19 cellular contexts compared by ENCODE assay signal in the genomic region with DNA sequence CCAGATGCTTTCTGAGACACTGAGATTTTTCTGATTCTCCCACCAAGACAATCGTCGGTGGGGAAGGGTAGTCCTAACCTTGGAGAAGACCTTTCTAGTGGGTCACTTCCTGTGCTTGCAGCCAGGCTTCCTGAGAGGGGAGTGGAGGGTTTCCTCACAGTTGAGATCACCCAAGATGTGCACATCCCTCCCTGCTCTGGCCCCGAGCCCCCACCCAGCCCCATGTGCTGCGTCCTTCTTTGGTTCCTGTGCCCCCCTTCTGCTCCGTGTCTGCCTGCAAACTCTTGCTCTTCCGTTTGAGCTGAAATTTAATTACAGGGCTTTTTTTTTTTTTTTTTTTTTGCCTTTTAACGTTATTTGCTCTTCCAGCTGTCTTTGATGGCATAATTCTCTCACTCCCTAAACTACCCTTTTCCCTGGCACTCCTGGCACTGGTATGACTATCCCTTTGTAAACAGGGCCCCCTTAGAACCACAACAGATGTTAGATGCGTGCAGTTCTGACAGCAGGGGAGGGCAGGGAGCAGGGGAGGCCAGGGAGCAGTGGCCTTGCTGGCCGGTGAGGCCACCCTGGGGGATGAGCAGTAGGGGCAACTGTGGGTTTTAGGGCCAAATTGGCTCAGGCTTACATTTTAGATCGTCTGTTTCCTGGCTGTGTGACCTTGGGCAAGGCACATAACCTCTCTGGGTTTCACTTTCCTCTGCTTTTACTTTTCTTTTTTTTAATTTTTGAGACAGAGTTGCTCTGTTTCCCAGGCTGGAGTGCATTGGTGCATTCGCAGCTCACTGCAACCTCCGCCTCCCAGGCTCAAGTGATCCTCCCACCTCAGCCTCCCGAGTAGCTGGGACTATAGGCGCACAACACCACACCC.
A peak's percentile ranks its signal among the peaks of the same experiment; 100 is the strongest.
DNase-seq lines count a peak whose midpoint lies in the region; ATAC-seq and TF ChIP-seq lines count a peak whose summit lies in the region.
"Had no signal": no experiment of that assay in that cellular context is flagged by ENCODE, and none has a peak within 500 bp of the region (broad histone marks: within the 10 kb centered on the region; RNA-seq: fewer than 3 reads in every experiment).

No MANE protein-coding gene starts in this region.

- H3F3A ChIP-seq in Loucy (ENCODE audit: low read depth) (peaks cover 14% of the 10 kb centered on the region; the same call in 1 of the 2 replicates), GM23338 (replicated peaks; ENCODE audit: low read depth) (no peaks in the 10 kb centered on the region)

- TF ChIP-seq CTCF in Loucy (conservative IDR thresholded peaks at IDR 0.05; ENCODE audit: low read length) (no peak), GM23338 (conservative IDR thresholded peaks at IDR 0.05; ENCODE audit: low read depth in 2 of 2) (no peak)

- H3K36me3 ChIP-seq in Loucy (ENCODE audit: insufficient read depth, low read length) (no peaks in the 10 kb centered on the region), GM23338 (ENCODE audit: insufficient read depth) (no peaks in the 10 kb centered on the region)
- H3K36me3 ChIP-seq: gastrocnemius medialis, lower lobe of right lung, transverse colon had no signal

- no peak overlapping the region for H3K27ac Mint-ChIP-seq in GM23338
- H3K27ac Mint-ChIP-seq: stimulated activated naive CD8-positive, alpha-beta T cell treated with anti-CD3 and anti-CD28 coated beads, Interleukin-15, amount 100 ng/mL, for 72 hours had no signal

- H3K36me3 Mint-ChIP-seq in GM23338 (ENCODE audit: low read depth), result no peaks in the 10 kb centered on the region

- H3K4me3 ChIP-seq in Loucy (ENCODE audit: low read length, poor library complexity, severe bottlenecking), result peak overlapping the region; percentile 59
- H3K4me3 ChIP-seq in GM23338, result no peak overlapping the region
- H3K4me3 ChIP-seq: gastrocnemius medialis, lower lobe of right lung, smooth muscle cell, transverse colon had no signal

- H3K79me2 ChIP-seq in Loucy (ENCODE audit: insufficient read depth, low read length) (no peaks in the 10 kb centered on the region), GM23338 (replicated peaks; ENCODE audit: insufficient read depth) (no peaks in the 10 kb centered on the region)

- peaks cover 7% of the 10 kb centered on the region for H3K27me3 Mint-ChIP-seq in GM23338 (ENCODE audit: insufficient read depth, low read depth, poor library complexity)
- H3K27me3 Mint-ChIP-seq: stimulated activated naive CD8-positive, alpha-beta T cell treated with anti-CD3 and anti-CD28 coated beads, Interleukin-15, amount 100 ng/mL, for 72 hours had no signal

- H3K27me3 ChIP-seq in Loucy (ENCODE audit: insufficient read depth, low read length, poor library complexity, severe bottlenecking), result no peaks in the 10 kb centered on the region
- H3K27me3 ChIP-seq in GM23338 (ENCODE audit: insufficient read depth), result no peaks in the 10 kb centered on the region
- H3K27me3 ChIP-seq: gastrocnemius medialis, transverse colon had no signal

- H3K9me3 ChIP-seq in Loucy (ENCODE audit: insufficient read depth, low read depth, low read length), result no peaks in the 10 kb centered on the region
- H3K9me3 ChIP-seq: gastrocnemius medialis, lower lobe of right lung, transverse colon had no signal

- H3K9me2 ChIP-seq in Loucy (replicated peaks; ENCODE audit: low read depth, low read length) (no peaks in the 10 kb centered on the region), GM23338 (ENCODE audit: insufficient read depth) (no peaks in the 10 kb centered on the region)

- H3K9ac ChIP-seq in Loucy (ENCODE audit: low read depth, low read length, poor library complexity, severe bottlenecking), result peak overlapping the region; percentile 47

- peaks cover 17% of the 10 kb centered on the region for H3K4me1 Mint-ChIP-seq in GM23338

- H3K4me2 ChIP-seq in Loucy (ENCODE audit: low read depth, low read length, poor library complexity, severe bottlenecking) (peak overlapping the region; percentile 79), GM23338 (no peak overlapping the region)
- H3K4me2 ChIP-seq: smooth muscle cell had no signal

- DNase-seq in GF-D8 (lab: John Stamatoyannopoulos, UW), result peak; percentile 12
- peak; percentile 43 for DNase-seq in SK-N-DZ (ENCODE audit: low spot score)
- DNase-seq in left kidney (ENCODE audit: low read depth, low spot score), result peak; percentile 60
- no peak for DNase-seq in GM23338 (ENCODE audit: low spot score)
- DNase-seq in activated effector memory CD4-positive, alpha-beta T cell treated with anti-CD3 and anti-CD28 coated beads, Interleukin-2, amount 50 U/mL, for 16 hours, result no peak
- DNase-seq: activated CD4-positive, alpha-beta T cell treated with anti-CD3 and anti-CD28 coated beads, Interleukin-2, amount 50 U/mL, for 48 hours; amygdala; gastrocnemius medialis; HCEC 1CT; lower lobe of right lung; NCI-H510A treated with DMSO at 0.1 percent for 48 hours; nucleus accumbens; stimulated activated CD4-positive, alpha-beta T cell treated with anti-CD3 and anti-CD28 coated beads, Interleukin-4, amount 100 ng/mL, for 24 hours; stimulated activated naive CD8-positive, alpha-beta T cell treated with anti-CD3 and anti-CD28 coated beads, Interleukin-15, amount 100 ng/mL, for 72 hours; T-helper 2 cell; transverse colon had no signal

- no peaks in the 10 kb centered on the region for H3K9me3 Mint-ChIP-seq in GM23338
- H3K9me3 Mint-ChIP-seq: stimulated activated naive CD8-positive, alpha-beta T cell treated with anti-CD3 and anti-CD28 coated beads, Interleukin-15, amount 100 ng/mL, for 72 hours had no signal

- H3K4me3 Mint-ChIP-seq in GM23338, result no peak overlapping the region

- no peaks in the 10 kb centered on the region for H4K20me1 ChIP-seq in Loucy (ENCODE audit: insufficient read depth, low read length, poor library complexity, severe bottlenecking)
- H4K20me1 ChIP-seq in GM23338 (replicated peaks; ENCODE audit: insufficient read depth), result no peaks in the 10 kb centered on the region

- peak overlapping the region; percentile 25; the same call in 1 of the 2 replicates for H2AFZ ChIP-seq in Loucy (ENCODE audit: low read length)
- no peak overlapping the region for H2AFZ ChIP-seq in GM23338

- H3K27ac ChIP-seq in GM23338 (ENCODE audit: low read depth), result no peak overlapping the region
- H3K27ac ChIP-seq: gastrocnemius medialis, lower lobe of right lung, transverse colon had no signal

- H3K4me1 ChIP-seq in Loucy (ENCODE audit: insufficient read depth, low read length, poor library complexity, severe bottlenecking), result peaks cover 23% of the 10 kb centered on the region
- H3K4me1 ChIP-seq in GM23338 (ENCODE audit: insufficient read depth), result 0 out of 2 replicates have a peak, but pooled peaks cover 4% of the 10 kb centered on the region
- H3K4me1 ChIP-seq: gastrocnemius medialis, lower lobe of right lung, transverse colon had no signal

- ATAC-seq in GM23338 (no peak), HG03039 (IDR thresholded peaks at IDR 0.05; ENCODE audit: unreplicated experiment) (no peak)
- ATAC-seq: gastrocnemius medialis; lower lobe of right lung; stimulated activated naive CD8-positive, alpha-beta T cell treated with anti-CD3 and anti-CD28 coated beads, Interleukin-15, amount 100 ng/mL, for 72 hours had no signal

TF ChIP-seq in GM23338, 12 proteins besides CTCF, POLR2A, EP300 and RAD21:
- TF ChIP-seq, protein P1, sequence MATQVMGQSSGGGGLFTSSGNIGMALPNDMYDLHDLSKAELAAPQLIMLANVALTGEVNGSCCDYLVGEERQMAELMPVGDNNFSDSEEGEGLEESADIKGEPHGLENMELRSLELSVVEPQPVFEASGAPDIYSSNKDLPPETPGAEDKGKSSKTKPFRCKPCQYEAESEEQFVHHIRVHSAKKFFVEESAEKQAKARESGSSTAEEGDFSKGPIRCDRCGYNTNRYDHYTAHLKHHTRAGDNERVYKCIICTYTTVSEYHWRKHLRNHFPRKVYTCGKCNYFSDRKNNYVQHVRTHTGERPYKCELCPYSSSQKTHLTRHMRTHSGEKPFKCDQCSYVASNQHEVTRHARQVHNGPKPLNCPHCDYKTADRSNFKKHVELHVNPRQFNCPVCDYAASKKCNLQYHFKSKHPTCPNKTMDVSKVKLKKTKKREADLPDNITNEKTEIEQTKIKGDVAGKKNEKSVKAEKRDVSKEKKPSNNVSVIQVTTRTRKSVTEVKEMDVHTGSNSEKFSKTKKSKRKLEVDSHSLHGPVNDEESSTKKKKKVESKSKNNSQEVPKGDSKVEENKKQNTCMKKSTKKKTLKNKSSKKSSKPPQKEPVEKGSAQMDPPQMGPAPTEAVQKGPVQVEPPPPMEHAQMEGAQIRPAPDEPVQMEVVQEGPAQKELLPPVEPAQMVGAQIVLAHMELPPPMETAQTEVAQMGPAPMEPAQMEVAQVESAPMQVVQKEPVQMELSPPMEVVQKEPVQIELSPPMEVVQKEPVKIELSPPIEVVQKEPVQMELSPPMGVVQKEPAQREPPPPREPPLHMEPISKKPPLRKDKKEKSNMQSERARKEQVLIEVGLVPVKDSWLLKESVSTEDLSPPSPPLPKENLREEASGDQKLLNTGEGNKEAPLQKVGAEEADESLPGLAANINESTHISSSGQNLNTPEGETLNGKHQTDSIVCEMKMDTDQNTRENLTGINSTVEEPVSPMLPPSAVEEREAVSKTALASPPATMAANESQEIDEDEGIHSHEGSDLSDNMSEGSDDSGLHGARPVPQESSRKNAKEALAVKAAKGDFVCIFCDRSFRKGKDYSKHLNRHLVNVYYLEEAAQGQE (IDR thresholded peaks at IDR 0.05; ENCODE audit: unreplicated experiment), result no peak
- TF ChIP-seq POLR2AphosphoS5 (IDR thresholded peaks at IDR 0.05; ENCODE audit: low read depth) (no peak), CREB1 (CRISPR knock-in tag; IDR thresholded peaks at IDR 0.05; ENCODE audit: low read depth) (no peak), ZNF114 (CRISPR knock-in tag; IDR thresholded peaks at IDR 0.05) (no peak), EZH2 (IDR thresholded peaks at IDR 0.05; ENCODE audit: low read depth, unreplicated experiment) (no peak), JUNB (IDR thresholded peaks at IDR 0.05; ENCODE audit: unreplicated experiment) (no peak), NANOG (IDR thresholded peaks at IDR 0.05; ENCODE audit: borderline replicate concordance) (no peak), EZH2phosphoT487 (IDR thresholded peaks at IDR 0.05; ENCODE audit: unreplicated experiment) (no peak)

Comparison
In these comparisons a context has a peak if more than half of its experiments do, and no peak if none do; other contexts are left out.
1. DNase-seq: peak in GF-D8 (single experiment), SK-N-DZ (single experiment) and left kidney (single experiment); none in GM23338 (single experiment) and activated effector memory CD4-positive, alpha-beta T cell treated with anti-CD3 and anti-CD28 coated beads, Interleukin-2, amount 50 U/mL, for 16 hours (single experiment).